In genomic region chr12:124422142-124422569, GRCh38 we compare ENCODE assay signal across 9 cellular contexts.
DNase-seq lines count a peak whose midpoint lies in the region; ATAC-seq and TF ChIP-seq lines count a peak whose summit lies in the region.
"Had no signal": no experiment of that assay in that cellular context is flagged by ENCODE, and none has a peak within 500 bp of the region (broad histone marks: within the 10 kb centered on the region; RNA-seq: fewer than 3 reads in every experiment).

No MANE protein-coding gene starts in this region.

- H3K4me3 ChIP-seq in right lobe of liver, result no peak overlapping the region
- H3K4me3 ChIP-seq in aorta (ENCODE audit: low read length in 2 of 2), result no peak overlapping the region

- H3K27me3 ChIP-seq in right lobe of liver (no peaks in the 10 kb centered on the region), aorta (ENCODE audit: control insufficient read depth in 1 of 2, insufficient read depth in 2 of 2, low read length in 1 of 2) (no peaks in the 10 kb centered on the region)

- peak overlapping the region in 3 of 5 experiments; percentile 46 to 97 (median 57) for H3K27ac Mint-ChIP-seq in brain
- no peak overlapping the region for H3K27ac Mint-ChIP-seq in stimulated activated naive CD8-positive, alpha-beta T cell treated with anti-CD3 and anti-CD28 coated beads, Interleukin-15, amount 100 ng/mL, for 72 hours

- peak overlapping the region in 2 of 3 donors; percentile 46 to 51 for H3K27ac ChIP-seq in right lobe of liver
- H3K27ac ChIP-seq in aorta (ENCODE audit: low read depth in 1 of 2, low read length in 2 of 2), result peak overlapping the region; percentile 4 to 98

- DNase-seq in NCI-H524 (lab: John Stamatoyannopoulos, UW), result peak; percentile 60 to 87
- DNase-seq in NCI-H524 treated with DMSO at 0.1 percent for 48 hours (lab: John Stamatoyannopoulos, UW), result no peak
- no peak for DNase-seq in right lobe of liver
- DNase-seq in aorta, result no peak
- DNase-seq in inferior parietal cortex (ENCODE audit: extremely low spot score), result no peak
- DNase-seq in stimulated activated naive CD8-positive, alpha-beta T cell treated with anti-CD3 and anti-CD28 coated beads, Interleukin-15, amount 100 ng/mL, for 72 hours, result no peak
- no peak for DNase-seq in central memory CD4-positive, alpha-beta T cell

- H3K36me3 ChIP-seq in right lobe of liver, result peaks cover 0 to 21% (median 0%) of the 10 kb centered on the region in 4 donors
- H3K36me3 ChIP-seq in aorta (ENCODE audit: control insufficient read depth in 1 of 2, insufficient read depth in 2 of 2, low read length in 1 of 2), result peaks cover 0 to 2% of the 10 kb centered on the region in 2 donors

- no peak overlapping the region for H3K4me3 Mint-ChIP-seq in brain
- H3K4me3 Mint-ChIP-seq in stimulated activated naive CD8-positive, alpha-beta T cell treated with anti-CD3 and anti-CD28 coated beads, Interleukin-15, amount 100 ng/mL, for 72 hours, result no peak overlapping the region
- H3K4me3 Mint-ChIP-seq: neural crest cell had no signal

- no peak for TF ChIP-seq CTCF in brain (conservative IDR thresholded peaks at IDR 0.05)
- TF ChIP-seq CTCF in right lobe of liver (IDR thresholded peaks at IDR 0.05), result no peak

- H3K36me3 Mint-ChIP-seq in brain, result peaks cover 62% of the 10 kb centered on the region

- TF ChIP-seq POLR2A in right lobe of liver (IDR thresholded peaks at IDR 0.05), result no peak

- H3K9me3 ChIP-seq in right lobe of liver, result no peaks in the 10 kb centered on the region
- H3K9me3 ChIP-seq in aorta (ENCODE audit: control insufficient read depth, low read length), result no peaks in the 10 kb centered on the region

- peaks cover 0 to 20% (median 9%) of the 10 kb centered on the region in 4 donors for H3K4me1 ChIP-seq in right lobe of liver
- no peaks in the 10 kb centered on the region for H3K4me1 ChIP-seq in aorta (ENCODE audit: control insufficient read depth in 1 of 2, insufficient read depth in 2 of 2, low read length in 2 of 2)

- H3K9me3 Mint-ChIP-seq in brain, result no peaks in the 10 kb centered on the region
- no peaks in the 10 kb centered on the region for H3K9me3 Mint-ChIP-seq in stimulated activated naive CD8-positive, alpha-beta T cell treated with anti-CD3 and anti-CD28 coated beads, Interleukin-15, amount 100 ng/mL, for 72 hours
- H3K9me3 Mint-ChIP-seq: neural crest cell had no signal

- H3K27me3 Mint-ChIP-seq in brain, result peaks cover 6% of the 10 kb centered on the region
- no peaks in the 10 kb centered on the region for H3K27me3 Mint-ChIP-seq in stimulated activated naive CD8-positive, alpha-beta T cell treated with anti-CD3 and anti-CD28 coated beads, Interleukin-15, amount 100 ng/mL, for 72 hours

- H3K4me1 Mint-ChIP-seq in brain, result peaks cover 79% of the 10 kb centered on the region
- H3K4me1 Mint-ChIP-seq in stimulated activated naive CD8-positive, alpha-beta T cell treated with anti-CD3 and anti-CD28 coated beads, Interleukin-15, amount 100 ng/mL, for 72 hours, result no peaks in the 10 kb centered on the region

- ATAC-seq in right lobe of liver, result peak in 1 of 4 donors; percentile 1
- ATAC-seq in aorta (ENCODE audit: low FRiP score), result peak; percentile 30
- no peak for ATAC-seq in stimulated activated naive CD8-positive, alpha-beta T cell treated with anti-CD3 and anti-CD28 coated beads, Interleukin-15, amount 100 ng/mL, for 72 hours

- intact Hi-C loops in right lobe of liver (cut with DNase I) (no loop called here), aorta (cut with DNase I) (loop anchor here (2.0 to 5.0 kb wide), 3 partner anchors 29 to 35 kb away; no protein-coding TSS in a partner anchor)

- WGBS in right lobe of liver (ENCODE audit: insufficient coverage, low coverage, low lambda C conversion rate, missing lambda C conversion rate), result no CpG with 5 or more reads among the region's 16 CpGs
- WGBS in aorta, 2 donors, result 10 to 11% methylated on average over 16 of the region's 16 CpGs

Comparison
In these comparisons a context has a peak if more than half of its experiments do, and no peak if none do; other contexts are left out.
1. DNase-seq: peak in NCI-H524 (2 of 2); none in NCI-H524 treated with DMSO at 0.1 percent for 48 hours (single experiment), right lobe of liver (0 of 3), aorta (0 of 2), inferior parietal cortex (single experiment), stimulated activated naive CD8-positive, alpha-beta T cell treated with anti-CD3 and anti-CD28 coated beads, Interleukin-15, amount 100 ng/mL, for 72 hours (0 of 2) and central memory CD4-positive, alpha-beta T cell (single experiment).
2. H3K27ac Mint-ChIP-seq: peak in brain (3 of 5); none in stimulated activated naive CD8-positive, alpha-beta T cell treated with anti-CD3 and anti-CD28 coated beads, Interleukin-15, amount 100 ng/mL, for 72 hours (0 of 2).
3. intact Hi-C loops: an anchor here in aorta (2.0 to 5.0 kb wide); none called in right lobe of liver.